Comparison of ENCODE assay signal across 18 cellular contexts in the genomic region with DNA sequence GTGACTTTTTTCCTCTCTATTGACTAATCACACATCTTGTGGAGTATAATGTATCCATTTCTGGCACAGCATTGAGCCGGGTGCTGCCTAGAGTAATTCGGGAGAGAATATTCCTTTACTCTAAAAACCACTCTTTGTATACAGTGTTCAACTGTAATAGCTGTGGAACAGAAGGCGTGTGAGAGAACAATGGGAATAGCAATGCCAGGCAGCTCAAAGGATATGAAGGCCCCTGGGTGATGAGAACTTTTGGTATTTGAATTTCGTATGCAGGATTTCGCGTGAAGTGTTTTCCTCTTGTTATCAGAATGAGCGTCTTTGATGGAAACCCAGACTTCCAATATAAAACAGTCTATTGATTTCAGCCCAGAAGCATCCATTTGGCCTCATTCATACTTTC.
"Had no signal": no experiment of that assay in that cellular context is flagged by ENCODE, and none has a peak within 500 bp of the region (broad histone marks: within the 10 kb centered on the region; RNA-seq: fewer than 3 reads in every experiment).

No MANE protein-coding gene starts in this region.

- DNase-seq: activated CD4-positive, alpha-beta T cell treated with anti-CD3 and anti-CD28 coated beads for 48 hours; activated CD4-positive, alpha-beta T cell treated with anti-CD3 and anti-CD28 coated beads, Interleukin-2, amount 50 U/mL, for 4 hours; activated CD8-positive, alpha-beta memory T cell treated with anti-CD3 and anti-CD28 coated beads, Interleukin-2, amount 10 ng/mL, durations not matched to agents 7 days and 5 days; activated effector memory CD4-positive, alpha-beta T cell treated with Interleukin-2 at 50 U/mL for 16 hours; activated naive CD4-positive, alpha-beta T cell; activated T-cell treated with anti-CD3 and anti-CD28 coated beads, Interleukin-2, amount 50 U/mL, for 24 hours; aorta; caudate nucleus; NCI-H1092; NCI-H1930; NCI-H2107; NCI-H446 treated with DMSO at 0.1 percent for 48 hours; NCI-H524 treated with DMSO at 0.1 percent for 48 hours; NCI-H82; NK-92 treated with Interleukin-12 subunit alpha and Interleukin-12 subunit beta, amount 100 ng/mL, for 24 hours; OCI-M1; RPMI8226; SW 1271 had no signal
